In genomic region chr5:151924564-151925395, GRCh38 we compare ENCODE assay signal across 8 cellular contexts. TPM values are rescaled to one million over a fixed set of nuclear protein-coding genes. Genes with fewer than 3 reads are reported as not detected.
DNase-seq lines count a peak whose midpoint lies in the region; ATAC-seq lines count a peak whose summit lies in the region.

TSS of gene GLRA1 (minus strand) at chr5:151924851. CDS start at chr5:151924549, 302 bp downstream.

- no peak within 1 kb of the TSS for H3K4me3 Mint-ChIP-seq in CD4-positive, alpha-beta memory T cell
- no peak within 1 kb of the TSS for H3K4me3 Mint-ChIP-seq in stimulated activated naive CD8-positive, alpha-beta T cell treated with anti-CD3 and anti-CD28 coated beads, Interleukin-15, amount 100 ng/mL, for 72 hours

- no peaks in the 10 kb centered on the region for H3K36me3 Mint-ChIP-seq in CD4-positive, alpha-beta memory T cell

- intact Hi-C loops in CD4-positive, alpha-beta memory T cell (cut with micrococcal nuclease), result no loop called here

- CTCF ChIA-PET in CD4-positive, alpha-beta memory T cell (lab: Charles Lee; ENCODE audit: partially characterized antibody), result interaction anchor here (0.8 kb wide), 1 partner anchor 11 kb away, joined by 3 read pairs; no protein-coding TSS in a partner anchor

- no peaks in the 10 kb centered on the region for H3K36me3 ChIP-seq in CD4-positive, alpha-beta memory T cell (ENCODE audit: insufficient read depth, low read length)
- no peaks in the 10 kb centered on the region for H3K36me3 ChIP-seq in ectodermal cell (ENCODE audit: control insufficient read depth, insufficient read depth, low read length)

- peak within 1 kb of the TSS in 2 of 7 donors; percentile 42 to 55 for H3K27ac Mint-ChIP-seq in CD4-positive, alpha-beta memory T cell
- peak within 1 kb of the TSS in 1 of 2 donors; percentile 81 for H3K27ac Mint-ChIP-seq in stimulated activated naive CD8-positive, alpha-beta T cell treated with anti-CD3 and anti-CD28 coated beads, Interleukin-15, amount 100 ng/mL, for 72 hours

- no peak within 1 kb of the TSS for H3K4me3 ChIP-seq in CD4-positive, alpha-beta memory T cell (ENCODE audit: low read length in 2 of 2)
- H3K4me3 ChIP-seq in ectodermal cell (ENCODE audit: insufficient read depth, low read depth, low read length), result peak within 1 kb of the TSS; percentile 40

- POLR2A ChIA-PET in CD4-positive, alpha-beta memory T cell (lab: Charles Lee; ENCODE audit: partially characterized antibody), result no interaction called here

- peaks cover 0 to 4% (median 3%) of the 10 kb centered on the region in 4 donors for H3K4me1 Mint-ChIP-seq in CD4-positive, alpha-beta memory T cell
- peaks cover 5% of the 10 kb centered on the region for H3K4me1 Mint-ChIP-seq in stimulated activated naive CD8-positive, alpha-beta T cell treated with anti-CD3 and anti-CD28 coated beads, Interleukin-15, amount 100 ng/mL, for 72 hours

- H3K27ac ChIP-seq in CD4-positive, alpha-beta memory T cell (ENCODE audit: low read depth, low read length), result no peak within 1 kb of the TSS
- H3K27ac ChIP-seq in ectodermal cell (ENCODE audit: insufficient read depth, low read depth, low read length, poor library complexity, severe bottlenecking), result no peak within 1 kb of the TSS

- H3K27me3 ChIP-seq in CD4-positive, alpha-beta memory T cell (ENCODE audit: insufficient read depth, low read length), result no peaks in the 10 kb centered on the region
- H3K27me3 ChIP-seq in ectodermal cell (ENCODE audit: control insufficient read depth, insufficient read depth, low read length, poor library complexity, severe bottlenecking), result peaks cover 37% of the 10 kb centered on the region

- WGBS in ectodermal cell, 2 experiments, result 13% methylated on average over 44 to 48 of the region's 48 CpGs

- H3K9me3 Mint-ChIP-seq in CD4-positive, alpha-beta memory T cell, result peaks cover 0 to 14% (median 10%) of the 10 kb centered on the region in 8 donors
- peaks cover 9 to 15% of the 10 kb centered on the region in 2 donors for H3K9me3 Mint-ChIP-seq in stimulated activated naive CD8-positive, alpha-beta T cell treated with anti-CD3 and anti-CD28 coated beads, Interleukin-15, amount 100 ng/mL, for 72 hours

- H3K27me3 Mint-ChIP-seq in CD4-positive, alpha-beta memory T cell, result peaks cover 19 to 21% of the 10 kb centered on the region in 2 donors
- H3K27me3 Mint-ChIP-seq in stimulated activated naive CD8-positive, alpha-beta T cell treated with anti-CD3 and anti-CD28 coated beads, Interleukin-15, amount 100 ng/mL, for 72 hours, result peaks cover 31% of the 10 kb centered on the region

- DNase-seq in CD4-positive, alpha-beta memory T cell, result peak in 4 of 5 donors; percentile 52 to 59 (median 54)
- DNase-seq in HuH-7.5 (ENCODE audit: low spot score), result peak; percentile 22
- DNase-seq in activated CD4-positive, alpha-beta T cell treated with anti-CD3 and anti-CD28 coated beads for 4 hours, result peak; percentile 18 to 20
- DNase-seq in lung microvascular endothelial cell (ENCODE audit: low read depth in 2 of 2), result peak; percentile 56 to 71
- peak; percentile 38 to 40 for DNase-seq in stimulated activated naive CD8-positive, alpha-beta T cell treated with anti-CD3 and anti-CD28 coated beads, Interleukin-15, amount 100 ng/mL, for 72 hours
- no peak for DNase-seq in cerebellar nuclear complex (lab: John Stamatoyannopoulos, UW)
- no peak for DNase-seq in pons (ENCODE audit: low spot score)

- no peaks in the 10 kb centered on the region for H3K4me1 ChIP-seq in CD4-positive, alpha-beta memory T cell (ENCODE audit: insufficient read depth, low read length)
- H3K4me1 ChIP-seq in ectodermal cell (ENCODE audit: control insufficient read depth, insufficient read depth, low read length), result peaks cover 16% of the 10 kb centered on the region

- no peak for ATAC-seq in stimulated activated naive CD8-positive, alpha-beta T cell treated with anti-CD3 and anti-CD28 coated beads, Interleukin-15, amount 100 ng/mL, for 72 hours

- H3K9me3 ChIP-seq in CD4-positive, alpha-beta memory T cell (ENCODE audit: control insufficient read depth in 1 of 2, low read length in 2 of 2), result no peaks in the 10 kb centered on the region
- H3K9me3 ChIP-seq in ectodermal cell (ENCODE audit: control insufficient read depth, low read length), result no peaks in the 10 kb centered on the region

RNA-seq across cellular contexts. Expression of gene GLRA1, which starts in this region (rescaled TPM):
- not detected for total RNA-seq in CD4-positive, alpha-beta memory T cell
- polyA plus RNA-seq in CD4-positive, alpha-beta memory T cell, result not detected
- polyA plus RNA-seq in ectodermal cell (2013, experiment 1 of 4), result 2.8 TPM
- 2.1 TPM for polyA plus RNA-seq in ectodermal cell (2013, experiment 2 of 4)
- 4.0 TPM for polyA plus RNA-seq in ectodermal cell (2013, experiment 3 of 4)
- polyA plus RNA-seq in ectodermal cell (2013, experiment 4 of 4), result 4.1 TPM
- total RNA-seq in lung microvascular endothelial cell, result not detected in 2 replicates

Comparison
In these comparisons a context has a peak if more than half of its experiments do, and no peak if none do; other contexts are left out.
1. Peak in DNase-seq in CD4-positive, alpha-beta memory T cell; RNA of the gene not detected or under 1 TPM.
2. Peak in DNase-seq in lung microvascular endothelial cell; RNA of the gene not detected or under 1 TPM.
3. DNase-seq: peak in HuH-7.5 (single experiment), activated CD4-positive, alpha-beta T cell treated with anti-CD3 and anti-CD28 coated beads for 4 hours (2 of 2) and stimulated activated naive CD8-positive, alpha-beta T cell treated with anti-CD3 and anti-CD28 coated beads, Interleukin-15, amount 100 ng/mL, for 72 hours (2 of 2); none in cerebellar nuclear complex (0 of 2) and pons (single experiment).